ENCODE assay signal across 18 cellular contexts in the genomic region with DNA sequence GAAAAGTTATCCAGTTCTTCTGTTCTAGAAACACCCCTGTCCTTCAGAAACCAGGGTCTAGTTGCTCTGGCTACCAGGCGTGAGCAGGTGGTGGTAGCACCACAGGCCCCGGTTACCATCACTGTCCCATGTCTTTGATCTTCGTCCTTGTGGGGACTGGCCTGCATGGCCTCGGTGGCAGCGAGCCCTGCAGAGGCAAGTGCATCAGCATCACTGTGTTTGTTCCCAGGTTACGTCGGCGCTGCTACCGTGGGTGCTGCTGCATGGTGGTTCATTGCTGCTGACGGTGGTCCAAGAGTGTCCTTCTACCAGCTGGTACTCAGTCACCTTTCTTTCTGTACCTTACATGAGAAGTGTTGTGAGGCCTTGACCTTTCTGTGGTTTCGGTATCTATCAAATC. TPM values are rescaled to one million over a fixed set of nuclear protein-coding genes. Genes with fewer than 3 reads are reported as not detected.
DNase-seq lines count a peak whose midpoint lies in the region; ATAC-seq and TF ChIP-seq lines count a peak whose summit lies in the region.
"Had no signal": no experiment of that assay in that cellular context is flagged by ENCODE, and none has a peak within 500 bp of the region (broad histone marks: within the 10 kb centered on the region; RNA-seq: fewer than 3 reads in every experiment).

No MANE protein-coding gene starts in this region.

- peaks cover 99% of the 10 kb centered on the region for H3K36me3 Mint-ChIP-seq in dendritic cell treated with granulocyte-macrophage colony-stimulating factor and Interleukin-4, amounts not matched to agents 40 ng/mL and 50 ng/mL, for 4 days (ENCODE audit: low read depth)

- H3K27me3 Mint-ChIP-seq in dendritic cell treated with granulocyte-macrophage colony-stimulating factor and Interleukin-4, amounts not matched to agents 40 ng/mL and 50 ng/mL, for 4 days: no peaks in the 10 kb centered on the region
- H3K27me3 Mint-ChIP-seq: activated naive CD8-positive, alpha-beta T cell; B cell had no signal

- no peak for DNase-seq in prostate gland (ENCODE audit: low spot score)
- DNase-seq in substantia nigra (lab: John Stamatoyannopoulos, UW): no peak
- DNase-seq: activated CD4-positive, alpha-beta T cell treated with anti-CD3 and anti-CD28 coated beads for 48 hours; heart left ventricle; mesendoderm; NCI-H1105 treated with DMSO at 0.1 percent for 48 hours; OCI-M1; stimulated activated naive CD8-positive, alpha-beta T cell treated with anti-CD3 and anti-CD28 coated beads, Interleukin-15, Interleukin-2, amounts not matched to agents 100 U/mL and 50 U/mL, for 24 hours had no signal

- no peak for TF ChIP-seq POLR2A in prostate gland (IDR thresholded peaks at IDR 0.05)

- peaks cover 62% of the 10 kb centered on the region for H3K4me1 Mint-ChIP-seq in dendritic cell treated with granulocyte-macrophage colony-stimulating factor and Interleukin-4, amounts not matched to agents 40 ng/mL and 50 ng/mL, for 4 days (ENCODE audit: low read depth)

- TF ChIP-seq CTCF in 22Rv1 (IDR thresholded peaks at IDR 0.05): no peak
- no peak for TF ChIP-seq CTCF in C4-2B (conservative IDR thresholded peaks at IDR 0.05)
- no peak for TF ChIP-seq CTCF in prostate gland (IDR thresholded peaks at IDR 0.05)

- peaks cover 0 to 18% of the 10 kb centered on the region in 2 donors for H3K36me3 ChIP-seq in prostate gland

- ATAC-seq in GM21367 (IDR thresholded peaks at IDR 0.05; ENCODE audit: unreplicated experiment) (no peak), GM21737 (IDR thresholded peaks at IDR 0.05; ENCODE audit: unreplicated experiment) (no peak)
- ATAC-seq: stimulated activated naive CD8-positive, alpha-beta T cell treated with anti-CD3 and anti-CD28 coated beads, Interleukin-15, Interleukin-2, amounts not matched to agents 100 U/mL and 50 U/mL, for 24 hours had no signal

- peak overlapping the region; percentile 46 for H3K27ac ChIP-seq in 22Rv1
- peak overlapping the region; percentile 87 for H3K27ac ChIP-seq in C4-2B
- H3K27ac ChIP-seq in prostate gland: peak overlapping the region; percentile 80 to 92
- H3K27ac ChIP-seq in substantia nigra (ENCODE audit: low read depth, low read length, poor library complexity, severe bottlenecking): no peak overlapping the region
- H3K27ac ChIP-seq: KMS-11 had no signal

- no peaks in the 10 kb centered on the region for H3K27me3 ChIP-seq in prostate gland (replicated peaks; ENCODE audit: insufficient read depth)
- H3K27me3 ChIP-seq: heart left ventricle had no signal

- no peak overlapping the region for H3K4me3 Mint-ChIP-seq in dendritic cell treated with granulocyte-macrophage colony-stimulating factor and Interleukin-4, amounts not matched to agents 40 ng/mL and 50 ng/mL, for 4 days
- H3K4me3 Mint-ChIP-seq: activated naive CD8-positive, alpha-beta T cell; B cell; nephron had no signal

- H3K9me3 ChIP-seq in prostate gland: no peaks in the 10 kb centered on the region
- H3K9me3 ChIP-seq: HAP-1, heart left ventricle had no signal

- intact Hi-C loops in dendritic cell treated with granulocyte-macrophage colony-stimulating factor and Interleukin-4, amounts not matched to agents 40 ng/mL and 50 ng/mL, for 4 days (cut with micrococcal nuclease): no loop called here
- intact Hi-C loops in prostate gland (cut with DNase I): no loop called here

- no peak overlapping the region for H3K4me3 ChIP-seq in prostate gland
- H3K4me3 ChIP-seq: HAP-1, heart left ventricle had no signal

- 62% methylated on average over 11 of the region's 11 CpGs for WGBS in prostate gland

- H3K27ac Mint-ChIP-seq in dendritic cell treated with granulocyte-macrophage colony-stimulating factor and Interleukin-4, amounts not matched to agents 40 ng/mL and 50 ng/mL, for 4 days: peak overlapping the region; percentile 80
- H3K27ac Mint-ChIP-seq: activated naive CD8-positive, alpha-beta T cell; B cell; nephron had no signal

- H3K9me3 Mint-ChIP-seq in dendritic cell treated with granulocyte-macrophage colony-stimulating factor and Interleukin-4, amounts not matched to agents 40 ng/mL and 50 ng/mL, for 4 days: no peaks in the 10 kb centered on the region
- H3K9me3 Mint-ChIP-seq: nephron had no signal

- H3K4me1 ChIP-seq in prostate gland (replicated peaks): peaks cover 42% of the 10 kb centered on the region
- H3K4me1 ChIP-seq: HAP-1 had no signal

RNA-seq across cellular contexts. Expression of a gene that starts 58.9 kb away (rescaled TPM):
- total RNA-seq in prostate gland: 10 to 100 TPM; 60.2 to 65.8 TPM
